In the genomic region with DNA sequence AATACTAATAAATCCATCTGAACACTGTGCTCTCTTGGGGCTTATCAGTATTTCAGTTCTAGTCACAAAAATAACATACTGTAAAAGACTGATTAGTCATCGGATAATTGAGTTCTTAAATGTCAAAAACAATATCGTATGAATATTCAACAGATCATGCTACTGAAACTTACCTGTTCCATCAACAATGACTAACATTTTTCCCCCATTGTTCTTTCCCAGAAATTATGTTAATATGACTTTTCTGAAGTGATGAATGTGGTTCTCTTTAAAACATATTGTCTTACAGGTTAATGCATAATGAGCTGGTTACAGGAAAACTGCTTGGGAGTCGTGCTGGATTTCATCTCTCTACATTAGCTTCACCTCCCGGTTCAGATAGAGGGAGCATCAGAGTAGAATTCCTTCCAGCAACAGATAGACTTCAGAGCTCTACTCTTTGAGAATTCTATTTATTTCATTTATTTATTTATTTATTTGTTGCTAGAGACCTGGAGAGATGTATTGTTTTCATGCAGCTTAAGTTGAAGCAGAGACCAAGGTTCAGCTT, we compare ENCODE assay signal across 19 cellular contexts.
DNase-seq lines count a peak whose midpoint lies in the region; ATAC-seq and TF ChIP-seq lines count a peak whose summit lies in the region.
"Had no signal": no experiment of that assay in that cellular context is flagged by ENCODE, and none has a peak within 500 bp of the region (broad histone marks: within the 10 kb centered on the region; RNA-seq: fewer than 3 reads in every experiment).

No MANE protein-coding gene starts in this region.

- DNase-seq in SK-N-SH (no peak), NCI-H69 (lab: John Stamatoyannopoulos, UW) (peak; percentile 23), kidney glomerular epithelial cell (lab: John Stamatoyannopoulos, UW) (peak; percentile 44), NCI-H2029 (lab: John Stamatoyannopoulos, UW) (no peak), posterior vena cava (ENCODE audit: low spot score) (no peak)
- DNase-seq: 8988T; ACHN; AML-193; BE2C; CD4-positive, alpha-beta T cell; CD8-positive, alpha-beta memory T cell; DMS153; DND-41; GOT3 had no signal

- no peak overlapping the region for H3K4me3 ChIP-seq in SK-N-SH (ENCODE audit: low read depth in 2 of 2, low read length in 1 of 2)
- H3K4me3 ChIP-seq: A549; BLaER1 treated with 17β-estradiol and CSF1 and Interleukin-3, amounts not matched to agents 10 nM and 100 nM; HAP-1 had no signal

- TF ChIP-seq CTCF in SK-N-SH (IDR thresholded peaks at IDR 0.05) = no peak

- no peak overlapping the region for H3K4me2 ChIP-seq in SK-N-SH
- H3K4me2 ChIP-seq: A549; BLaER1 treated with 17β-estradiol and CSF1 and Interleukin-3, amounts not matched to agents 10 nM and 100 nM had no signal

- H3K9me2 ChIP-seq in SK-N-SH = no peaks in the 10 kb centered on the region

- H3K9me3 ChIP-seq in SK-N-SH = no peaks in the 10 kb centered on the region
- H3K9me3 ChIP-seq: A549, BE2C, HAP-1 had no signal

- H3K4me1 ChIP-seq in SK-N-SH (ENCODE audit: control insufficient read depth in 1 of 2, insufficient read depth in 2 of 2, low read depth in 1 of 2, low read length in 1 of 2) = peaks cover 0 to 25% of the 10 kb centered on the region in 2 experiments; a peak in 1 of 4 replicates
- H3K4me1 ChIP-seq: A549; BLaER1 treated with 17β-estradiol and CSF1 and Interleukin-3, amounts not matched to agents 10 nM and 100 nM; HAP-1 had no signal

- no peaks in the 10 kb centered on the region for H3K79me2 ChIP-seq in SK-N-SH (ENCODE audit: insufficient read depth)

- H3K9ac ChIP-seq in SK-N-SH = no peak overlapping the region
- H3K9ac ChIP-seq: BLaER1 treated with 17β-estradiol and CSF1 and Interleukin-3, amounts not matched to agents 10 nM and 100 nM had no signal

- no peak for TF ChIP-seq EP300 in SK-N-SH (IDR thresholded peaks at IDR 0.05; ENCODE audit: borderline replicate concordance in 1 of 2, low read depth in 1 of 2, low read length in 1 of 2)

- POLR2A ChIA-PET in SK-N-SH (lab: Yijun Ruan, JAX) = no interaction called here

- H3K27me3 ChIP-seq in SK-N-SH (ENCODE audit: insufficient read depth) = no peaks in the 10 kb centered on the region
- H3K27me3 ChIP-seq: BE2C; BLaER1 treated with 17β-estradiol and CSF1 and Interleukin-3, amounts not matched to agents 10 nM and 100 nM had no signal

- H4K20me1 ChIP-seq in SK-N-SH (ENCODE audit: insufficient read depth) = no peaks in the 10 kb centered on the region
- H4K20me1 ChIP-seq: BLaER1 treated with 17β-estradiol and CSF1 and Interleukin-3, amounts not matched to agents 10 nM and 100 nM had no signal

- intact Hi-C loops in posterior vena cava (cut with DNase I) = no loop called here

- H2AFZ ChIP-seq in SK-N-SH (ENCODE audit: low read depth) = no peak overlapping the region

- TF ChIP-seq RAD21 in SK-N-SH (IDR thresholded peaks at IDR 0.05; ENCODE audit: low read length) = no peak

- CTCF ChIA-PET in SK-N-SH (lab: Yijun Ruan, JAX) = interaction anchor here (0.9 to 1.3 kb wide), 3 partner anchors 16 to 40 kb away, joined by 3 to 4 read pairs (median 3); no protein-coding TSS in a partner anchor

- no peaks in the 10 kb centered on the region for H3F3A ChIP-seq in SK-N-SH (replicated peaks; ENCODE audit: insufficient read depth)

- WGBS in SK-N-SH (ENCODE audit: low lambda C conversion rate) = 47% methylated on average over 4 of the region's 4 CpGs

- no peaks in the 10 kb centered on the region for H3K36me3 ChIP-seq in SK-N-SH (replicated peaks in 1 of 2; ENCODE audit: control insufficient read depth in 1 of 2, insufficient read depth in 2 of 2, low read length in 1 of 2)
- H3K36me3 ChIP-seq: BE2C; BLaER1 treated with 17β-estradiol and CSF1 and Interleukin-3, amounts not matched to agents 10 nM and 100 nM; HAP-1 had no signal

- no peak for ATAC-seq in SK-N-SH treated with all-trans-retinoic acid at 6 μM for 48 hours
- ATAC-seq in HG02970 (IDR thresholded peaks at IDR 0.05; ENCODE audit: low FRiP score, unreplicated experiment) = no peak
- ATAC-seq: A549 had no signal

- no peak overlapping the region for H3K27ac ChIP-seq in SK-N-SH (ENCODE audit: low read depth in 2 of 2, low read length in 1 of 2)
- H3K27ac ChIP-seq: A549; BLaER1 treated with 17β-estradiol and CSF1 and Interleukin-3, amounts not matched to agents 10 nM and 100 nM had no signal

TF ChIP-seq in SK-N-SH treated with all-trans-retinoic acid at 6 μM for 48 hours, 23 proteins besides CTCF, POLR2A, EP300 and RAD21:
- TF ChIP-seq, protein P1, sequence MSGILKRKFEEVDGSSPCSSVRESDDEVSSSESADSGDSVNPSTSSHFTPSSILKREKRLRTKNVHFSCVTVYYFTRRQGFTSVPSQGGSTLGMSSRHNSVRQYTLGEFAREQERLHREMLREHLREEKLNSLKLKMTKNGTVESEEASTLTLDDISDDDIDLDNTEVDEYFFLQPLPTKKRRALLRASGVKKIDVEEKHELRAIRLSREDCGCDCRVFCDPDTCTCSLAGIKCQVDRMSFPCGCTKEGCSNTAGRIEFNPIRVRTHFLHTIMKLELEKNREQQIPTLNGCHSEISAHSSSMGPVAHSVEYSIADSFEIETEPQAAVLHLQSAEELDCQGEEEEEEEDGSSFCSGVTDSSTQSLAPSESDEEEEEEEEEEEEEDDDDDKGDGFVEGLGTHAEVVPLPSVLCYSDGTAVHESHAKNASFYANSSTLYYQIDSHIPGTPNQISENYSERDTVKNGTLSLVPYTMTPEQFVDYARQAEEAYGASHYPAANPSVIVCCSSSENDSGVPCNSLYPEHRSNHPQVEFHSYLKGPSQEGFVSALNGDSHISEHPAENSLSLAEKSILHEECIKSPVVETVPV (CRISPR knock-in tag; IDR thresholded peaks at IDR 0.05) = no peak
- TF ChIP-seq ISL1 (CRISPR knock-in tag; IDR thresholded peaks at IDR 0.05) = peak; percentile 67

TF ChIP-seq in SK-N-SH, 30 proteins besides CTCF, POLR2A, EP300 and RAD21:
- TF ChIP-seq GABPA (IDR thresholded peaks at IDR 0.05; ENCODE audit: low read depth) (no peak), RFX5 (IDR thresholded peaks at IDR 0.05; ENCODE audit: low read length) (no peak), MXI1 (IDR thresholded peaks at IDR 0.05; ENCODE audit: low read depth, low read length) (no peak), TAF1 (IDR thresholded peaks at IDR 0.05; ENCODE audit: borderline replicate concordance, low read depth, low read length) (no peak), RCOR1 (IDR thresholded peaks at IDR 0.05; ENCODE audit: low read length) (no peak), YY1 (IDR thresholded peaks at IDR 0.05; ENCODE audit: low read depth) (no peak), SIN3A (IDR thresholded peaks at IDR 0.05; ENCODE audit: borderline replicate concordance, low read depth, low read length) (no peak)
- TF ChIP-seq, protein P2, sequence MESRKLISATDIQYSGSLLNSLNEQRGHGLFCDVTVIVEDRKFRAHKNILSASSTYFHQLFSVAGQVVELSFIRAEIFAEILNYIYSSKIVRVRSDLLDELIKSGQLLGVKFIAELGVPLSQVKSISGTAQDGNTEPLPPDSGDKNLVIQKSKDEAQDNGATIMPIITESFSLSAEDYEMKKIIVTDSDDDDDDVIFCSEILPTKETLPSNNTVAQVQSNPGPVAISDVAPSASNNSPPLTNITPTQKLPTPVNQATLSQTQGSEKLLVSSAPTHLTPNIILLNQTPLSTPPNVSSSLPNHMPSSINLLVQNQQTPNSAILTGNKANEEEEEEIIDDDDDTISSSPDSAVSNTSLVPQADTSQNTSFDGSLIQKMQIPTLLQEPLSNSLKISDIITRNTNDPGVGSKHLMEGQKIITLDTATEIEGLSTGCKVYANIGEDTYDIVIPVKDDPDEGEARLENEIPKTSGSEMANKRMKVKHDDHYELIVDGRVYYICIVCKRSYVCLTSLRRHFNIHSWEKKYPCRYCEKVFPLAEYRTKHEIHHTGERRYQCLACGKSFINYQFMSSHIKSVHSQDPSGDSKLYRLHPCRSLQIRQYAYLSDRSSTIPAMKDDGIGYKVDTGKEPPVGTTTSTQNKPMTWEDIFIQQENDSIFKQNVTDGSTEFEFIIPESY (IDR thresholded peaks at IDR 0.05; ENCODE audit: borderline replicate concordance, low read depth) = no peak

Comparison
In these comparisons a context has a peak if more than half of its experiments do, and no peak if none do; other contexts are left out.
1. DNase-seq: peak in NCI-H69 (single experiment) and kidney glomerular epithelial cell (single experiment); none in SK-N-SH (single experiment), NCI-H2029 (single experiment) and posterior vena cava (single experiment).